ENCODE assay signal across 19 cellular contexts in the genomic region with DNA sequence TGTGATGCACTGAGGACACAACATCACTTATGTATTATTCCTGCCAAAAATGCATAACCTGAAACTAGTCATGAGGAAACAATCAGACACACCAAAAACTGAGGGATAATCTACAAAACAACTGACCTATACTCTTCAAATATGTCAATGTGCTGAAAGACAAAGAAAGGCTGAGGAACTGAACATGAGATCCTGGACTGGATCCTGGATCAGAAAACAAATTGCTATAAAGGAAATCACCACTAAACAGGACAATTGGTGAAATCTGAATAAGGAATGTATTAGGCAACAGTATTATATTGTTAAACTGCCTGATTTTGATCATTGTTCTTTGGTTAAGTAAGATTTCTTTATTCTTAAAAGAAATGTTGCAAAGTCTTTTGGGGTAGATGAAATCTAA.
"Had no signal": no experiment of that assay in that cellular context is flagged by ENCODE, and none has a peak within 500 bp of the region (broad histone marks: within the 10 kb centered on the region; RNA-seq: fewer than 3 reads in every experiment).

No MANE protein-coding gene starts in this region.

- H3K27me3 ChIP-seq: breast epithelium, esophagus muscularis mucosa, right lobe of liver, spleen had no signal

- DNase-seq: activated CD4-positive, alpha-beta T cell treated with anti-CD3 and anti-CD28 coated beads for 1 hour; activated CD8-positive, alpha-beta memory T cell treated with anti-CD3 and anti-CD28 coated beads, Interleukin-2, amount 50 U/mL, for 48 hours; activated CD8-positive, alpha-beta T cell treated with anti-CD3 and anti-CD28 coated beads, Interleukin-2, amount 10 ng/mL, durations not matched to agents 7 days and 5 days; anterior cingulate cortex; kidney; left ventricle myocardium superior; mesendoderm; occipital lobe; psoas muscle; right lobe of liver; spleen; stimulated activated CD4-positive, alpha-beta T cell treated with anti-CD3 and anti-CD28 coated beads, Interleukin-1b, Interleukin-23, amount 100 ng/mL, for 48 hours; stimulated activated naive CD4-positive, alpha-beta T cell had no signal

- H3K27ac ChIP-seq: breast epithelium, esophagus muscularis mucosa, psoas muscle, right lobe of liver, spleen had no signal

- ATAC-seq: activated CD8-positive, alpha-beta T cell treated with anti-CD3 and anti-CD28 coated beads, Interleukin-2, amount 10 ng/mL, durations not matched to agents 7 days and 5 days; left ventricle myocardium superior; psoas muscle; right lobe of liver had no signal

- H3K27ac Mint-ChIP-seq: activated CD8-positive, alpha-beta T cell treated with anti-CD3 and anti-CD28 coated beads, Interleukin-2, amount 10 ng/mL, durations not matched to agents 7 days and 5 days; activated T-helper 2 cell treated with anti-CD3 and anti-CD28 coated beads, Interferon-gamma antibody, Interleukin-2, Interleukin-4, amounts not matched to agents 10 μg/mL and 5 μg/mL and 100 μg/mL, durations not matched to agents 14 hours and 24 hours and 36 hours; nephron; T-helper 2 cell treated with Interferon-gamma antibody and Interleukin-4, amounts not matched to agents 5 μg/mL and 100 μg/mL, for 36 hours had no signal

- H3K4me3 ChIP-seq: breast epithelium, esophagus muscularis mucosa, psoas muscle, right lobe of liver, spleen had no signal

- H3K27me3 Mint-ChIP-seq: activated naive CD4-positive, alpha-beta T cell treated with anti-CD3 and anti-CD28 coated beads, Interleukin-2, amount 50 U/mL, for 24 hours had no signal

- H3K36me3 ChIP-seq: breast epithelium, esophagus muscularis mucosa, right lobe of liver had no signal

- H3K4me3 Mint-ChIP-seq: activated CD8-positive, alpha-beta T cell treated with anti-CD3 and anti-CD28 coated beads, Interleukin-2, amount 10 ng/mL, durations not matched to agents 7 days and 5 days; activated naive CD4-positive, alpha-beta T cell treated with anti-CD3 and anti-CD28 coated beads, Interleukin-2, amount 50 U/mL, for 24 hours; nephron; T-helper 2 cell treated with Interferon-gamma antibody and Interleukin-4, amounts not matched to agents 5 μg/mL and 100 μg/mL, for 36 hours had no signal

- H3K4me1 ChIP-seq: breast epithelium had no signal

- H3K9me3 Mint-ChIP-seq: activated naive CD4-positive, alpha-beta T cell treated with anti-CD3 and anti-CD28 coated beads, Interleukin-2, amount 50 U/mL, for 24 hours; activated T-helper 2 cell treated with anti-CD3 and anti-CD28 coated beads, Interferon-gamma antibody, Interleukin-2, Interleukin-4, amounts not matched to agents 10 μg/mL and 5 μg/mL and 100 μg/mL, durations not matched to agents 14 hours and 24 hours and 36 hours; nephron; T-helper 2 cell treated with Interferon-gamma antibody and Interleukin-4, amounts not matched to agents 5 μg/mL and 100 μg/mL, for 36 hours had no signal
